ENCODE assay signal across 20 cellular contexts in genomic region chr6:119220452-119220851, GRCh38.
"Had no signal": no experiment of that assay in that cellular context is flagged by ENCODE, and none has a peak within 500 bp of the region (broad histone marks: within the 10 kb centered on the region; RNA-seq: fewer than 3 reads in every experiment).

No MANE protein-coding gene starts in this region.

- ATAC-seq: effector memory CD8-positive, alpha-beta T cell; left ventricle myocardium superior; lower lobe of right lung; naive thymus-derived CD8-positive, alpha-beta T cell; stimulated activated naive B cell treated with anti-CD40 and anti-IgM and Interleukin-4, amounts not matched to agents 10 μg/mL and 1 μg/mL and 100 μg/mL, for 72 hours had no signal

- H3K27me3 ChIP-seq: right atrium auricular region, spleen, stomach, thyroid gland had no signal

- DNase-seq: cortex of kidney; effector memory CD8-positive, alpha-beta T cell; hypothalamus; immature natural killer cell; left ventricle myocardium superior; lower lobe of right lung; naive thymus-derived CD8-positive, alpha-beta T cell; nephron progenitor cell; nucleus accumbens; spleen; stimulated activated CD4-positive, alpha-beta T cell treated with anti-CD3 and anti-CD28 coated beads, Interleukin-4, amount 100 ng/mL, for 4 hours; stimulated activated naive B cell treated with anti-CD40 and anti-IgM and Interleukin-4, amounts not matched to agents 10 μg/mL and 1 μg/mL and 100 μg/mL, for 72 hours; stomach; thyroid gland had no signal

- H3K27ac Mint-ChIP-seq: effector memory CD8-positive, alpha-beta T cell; immature natural killer cell; naive thymus-derived CD8-positive, alpha-beta T cell; nephron progenitor cell; stimulated activated naive B cell treated with anti-CD40 and anti-IgM and Interleukin-4, amounts not matched to agents 10 μg/mL and 1 μg/mL and 100 μg/mL, for 72 hours; type B pancreatic cell had no signal

- H3K4me1 Mint-ChIP-seq: stimulated activated naive B cell treated with anti-CD40 and anti-IgM and Interleukin-4, amounts not matched to agents 10 μg/mL and 1 μg/mL and 100 μg/mL, for 72 hours had no signal

- FAIRE-seq: frontal cortex, keratinocyte had no signal

- H3K36me3 Mint-ChIP-seq: immature natural killer cell, type B pancreatic cell had no signal

- H3K9me3 ChIP-seq: lower lobe of right lung, prostate gland, right atrium auricular region, spleen, stomach, thyroid gland had no signal

- H3K36me3 ChIP-seq: lower lobe of right lung, prostate gland, right atrium auricular region, spleen, stomach, thyroid gland had no signal

- H3K9me3 Mint-ChIP-seq: effector memory CD8-positive, alpha-beta T cell; immature natural killer cell; naive thymus-derived CD8-positive, alpha-beta T cell; nephron progenitor cell; stimulated activated naive B cell treated with anti-CD40 and anti-IgM and Interleukin-4, amounts not matched to agents 10 μg/mL and 1 μg/mL and 100 μg/mL, for 72 hours; type B pancreatic cell had no signal

- H3K4me1 ChIP-seq: prostate gland, right atrium auricular region, spleen had no signal

- H3K27me3 Mint-ChIP-seq: effector memory CD8-positive, alpha-beta T cell; naive thymus-derived CD8-positive, alpha-beta T cell; stimulated activated naive B cell treated with anti-CD40 and anti-IgM and Interleukin-4, amounts not matched to agents 10 μg/mL and 1 μg/mL and 100 μg/mL, for 72 hours; type B pancreatic cell had no signal

- H3K4me3 ChIP-seq: lower lobe of right lung, prostate gland, right atrium auricular region, skin epidermis, spleen, stomach, thyroid gland had no signal

- H3K4me3 Mint-ChIP-seq: effector memory CD8-positive, alpha-beta T cell; immature natural killer cell; naive thymus-derived CD8-positive, alpha-beta T cell; nephron progenitor cell; stimulated activated naive B cell treated with anti-CD40 and anti-IgM and Interleukin-4, amounts not matched to agents 10 μg/mL and 1 μg/mL and 100 μg/mL, for 72 hours; type B pancreatic cell had no signal

- H3K27ac ChIP-seq: lower lobe of right lung, prostate gland, right atrium auricular region, skin epidermis, spleen, stomach, thyroid gland had no signal
